19 cellular contexts compared by ENCODE assay signal in genomic region chr1:65339866-65340483, GRCh38. TPM values are rescaled to one million over a fixed set of nuclear protein-coding genes. Genes with fewer than 3 reads are reported as not detected.
DNase-seq lines count a peak whose midpoint lies in the region; ATAC-seq, FAIRE-seq and TF ChIP-seq lines count a peak whose summit lies in the region.
"Had no signal": no experiment of that assay in that cellular context is flagged by ENCODE, and none has a peak within 500 bp of the region (broad histone marks: within the 10 kb centered on the region; RNA-seq: fewer than 3 reads in every experiment).

No MANE protein-coding gene starts in this region.

- TF ChIP-seq CTCF in RWPE1 (conservative IDR thresholded peaks at IDR 0.05; ENCODE audit: low read depth) = no peak

- H3K36me3 Mint-ChIP-seq in activated naive CD4-positive, alpha-beta T cell treated with anti-CD3 and anti-CD28 coated beads for 36 hours (ENCODE audit: low read depth) = no peaks in the 10 kb centered on the region
- no peaks in the 10 kb centered on the region for H3K36me3 Mint-ChIP-seq in T-helper 17 cell (ENCODE audit: low read depth)
- H3K36me3 Mint-ChIP-seq: activated naive CD8-positive, alpha-beta T cell; IgD-negative memory B cell had no signal

- CTCF ChIA-PET in activated naive CD4-positive, alpha-beta T cell treated with anti-CD3 and anti-CD28 coated beads for 36 hours (lab: Charles Lee) = no interaction called here
- CTCF ChIA-PET in RWPE1 (lab: Yijun Ruan, JAX) = interaction anchor here (0.9 kb wide), 1 partner anchor 119 kb away, joined by 5 read pairs; no protein-coding TSS in a partner anchor

- H3K27ac ChIP-seq in RWPE1 = no peak overlapping the region
- H3K27ac ChIP-seq: skin epidermis had no signal

- peaks cover 1% of the 10 kb centered on the region for H3K9me3 Mint-ChIP-seq in activated naive CD4-positive, alpha-beta T cell treated with anti-CD3 and anti-CD28 coated beads for 36 hours

- no peak for TF ChIP-seq POLR2A in erythroblast (IDR thresholded peaks at IDR 0.05; ENCODE audit: low read length)

- no peak for ATAC-seq in T-helper 17 cell
- ATAC-seq: activated CD4-positive, CD25-positive, alpha-beta regulatory T cell treated with anti-CD3 and anti-CD28 coated beads, Interleukin-2, amount 50 U/mL, for 24 hours had no signal

- peak; percentile 6 for DNase-seq in activated naive CD4-positive, alpha-beta T cell treated with anti-CD3 and anti-CD28 coated beads for 36 hours
- no peak for DNase-seq in activated naive CD4-positive, alpha-beta T cell treated with anti-CD3 and anti-CD28 coated beads, Interleukin-2, amount 50 U/mL, for 16 hours
- peak; percentile 26 for DNase-seq in RWPE1 (ENCODE audit: low spot score)
- DNase-seq in erythroblast (lab: John Stamatoyannopoulos, UW) = peak; percentile 24 to 31
- DNase-seq in urothelium cell line (ENCODE audit: low spot score) = peak; percentile 6
- no peak for DNase-seq in GM19240 (ENCODE audit: insufficient read length, low spot score)
- DNase-seq in stimulated activated CD4-positive, alpha-beta T cell treated with anti-CD3 and anti-CD28 coated beads, Interleukin-4, amount 100 ng/mL, for 1 hour = no peak
- no peak for DNase-seq in T-helper 17 cell
- DNase-seq: activated CD8-positive, alpha-beta memory T cell treated with anti-CD3 and anti-CD28 coated beads, Interleukin-2, amount 50 U/mL, for 48 hours; cortex of kidney; NCI-H1436; NCI-H524 treated with DMSO at 0.1 percent for 48 hours; RPMI8226 had no signal

- H3K27ac Mint-ChIP-seq in activated naive CD4-positive, alpha-beta T cell treated with anti-CD3 and anti-CD28 coated beads for 36 hours = no peak overlapping the region
- no peak overlapping the region for H3K27ac Mint-ChIP-seq in T-helper 17 cell
- H3K27ac Mint-ChIP-seq: activated naive CD8-positive, alpha-beta T cell; IgD-negative memory B cell had no signal

- no peaks in the 10 kb centered on the region for H3K9me3 ChIP-seq in T-helper 17 cell (ENCODE audit: control insufficient read depth, low read length, poor library complexity, severe bottlenecking)
- H3K9me3 ChIP-seq: Caco-2 had no signal

- intact Hi-C loops in activated naive CD4-positive, alpha-beta T cell treated with anti-CD3 and anti-CD28 coated beads for 36 hours (cut with micrococcal nuclease) = no loop called here

- H3K4me1 Mint-ChIP-seq in activated naive CD4-positive, alpha-beta T cell treated with anti-CD3 and anti-CD28 coated beads for 36 hours (ENCODE audit: low read depth) = no peaks in the 10 kb centered on the region
- no peaks in the 10 kb centered on the region for H3K4me1 Mint-ChIP-seq in T-helper 17 cell
- H3K4me1 Mint-ChIP-seq: IgD-negative memory B cell had no signal

- no peak overlapping the region for H3K4me3 Mint-ChIP-seq in activated naive CD4-positive, alpha-beta T cell treated with anti-CD3 and anti-CD28 coated beads for 36 hours
- H3K4me3 Mint-ChIP-seq in T-helper 17 cell = no peak overlapping the region
- H3K4me3 Mint-ChIP-seq: activated naive CD8-positive, alpha-beta T cell; IgD-negative memory B cell had no signal

- FAIRE-seq in urothelium cell line (lab: Jason Lieb, UNC) = no peak
- FAIRE-seq: A204.1 had no signal

- H3K27me3 Mint-ChIP-seq in activated naive CD4-positive, alpha-beta T cell treated with anti-CD3 and anti-CD28 coated beads for 36 hours (ENCODE audit: low read depth) = no peaks in the 10 kb centered on the region
- H3K27me3 Mint-ChIP-seq in T-helper 17 cell = no peaks in the 10 kb centered on the region
- H3K27me3 Mint-ChIP-seq: activated naive CD8-positive, alpha-beta T cell had no signal

- POLR2A ChIA-PET in RWPE1 (lab: Yijun Ruan, JAX; ENCODE audit: low non-redundant PET) = no interaction called here

RNA-seq across cellular contexts. Expression of gene DNAJC6, which starts 30.6 kb away (rescaled TPM):
- total RNA-seq in activated naive CD4-positive, alpha-beta T cell treated with anti-CD3 and anti-CD28 coated beads for 36 hours = 1 to 10 TPM; 2.0 to 2.6 TPM
- total RNA-seq in T-helper 17 cell = 1 to 10 TPM; 1.8 to 2.4 TPM

Comparison
In these comparisons a context has a peak if more than half of its experiments do, and no peak if none do; other contexts are left out.
1. DNase-seq: peak in activated naive CD4-positive, alpha-beta T cell treated with anti-CD3 and anti-CD28 coated beads for 36 hours (single experiment), RWPE1 (single experiment), erythroblast (2 of 2) and urothelium cell line (single experiment); none in activated naive CD4-positive, alpha-beta T cell treated with anti-CD3 and anti-CD28 coated beads, Interleukin-2, amount 50 U/mL, for 16 hours (single experiment), GM19240 (single experiment), stimulated activated CD4-positive, alpha-beta T cell treated with anti-CD3 and anti-CD28 coated beads, Interleukin-4, amount 100 ng/mL, for 1 hour (single experiment) and T-helper 17 cell (0 of 3).